Comparison of ENCODE assay signal across 15 cellular contexts in genomic region chr4:143344011-143344410, GRCh38. TPM values are rescaled to one million over a fixed set of nuclear protein-coding genes. Genes with fewer than 3 reads are reported as not detected.
DNase-seq lines count a peak whose midpoint lies in the region; ATAC-seq and TF ChIP-seq lines count a peak whose summit lies in the region.
"Had no signal": no experiment of that assay in that cellular context is flagged by ENCODE, and none has a peak within 500 bp of the region (broad histone marks: within the 10 kb centered on the region; RNA-seq: fewer than 3 reads in every experiment).

No MANE protein-coding gene starts in this region.

- H3K9me2 ChIP-seq in PC-9 (ENCODE audit: insufficient read depth): no peaks in the 10 kb centered on the region

- no peak overlapping the region for H2AFZ ChIP-seq in PC-9

- peaks cover 40% of the 10 kb centered on the region for H3K79me2 ChIP-seq in PC-9 (ENCODE audit: low read depth)

- intact Hi-C loops in PC-9 (cut with micrococcal nuclease; ENCODE audit: unreplicated experiment): no loop called here

- no peak overlapping the region for H3K27ac ChIP-seq in brain microvascular endothelial cell
- no peak overlapping the region for H3K27ac ChIP-seq in PC-9
- H3K27ac ChIP-seq: prostate gland, SK-N-MC had no signal

- H3K4me1 ChIP-seq in PC-9 (replicated peaks; ENCODE audit: insufficient read depth): peaks cover 25% of the 10 kb centered on the region
- H3K4me1 ChIP-seq: prostate gland had no signal

- H4K20me1 ChIP-seq in PC-9 (ENCODE audit: insufficient read depth): no peaks in the 10 kb centered on the region

- H3K9me3 ChIP-seq in PC-9 (ENCODE audit: insufficient read depth, low read depth): no peaks in the 10 kb centered on the region
- H3K9me3 ChIP-seq: prostate gland had no signal

- H3F3A ChIP-seq in PC-9 (ENCODE audit: insufficient read depth, low read depth): peaks cover 8% of the 10 kb centered on the region

- DNase-seq in COLO829 (ENCODE audit: low spot score) (peak; percentile 86), brain microvascular endothelial cell (no peak), hippocampal formation (lab: John Stamatoyannopoulos, UW) (peak; percentile 18 to 79), putamen (ENCODE audit: low spot score) (peak; percentile 71), NCI-H1048 (lab: John Stamatoyannopoulos, UW) (no peak), PC-9 (no peak)
- no peak for DNase-seq in stimulated activated naive CD4-positive, alpha-beta T cell treated with Interleukin-2 at 50 U/mL for 16 hours (lab: John Stamatoyannopoulos, UW)
- DNase-seq: activated CD4-positive, alpha-beta T cell treated with anti-CD3 and anti-CD28 coated beads, Interleukin-2, amount 50 U/mL, for 4 hours; activated T-cell treated with anti-CD3 and anti-CD28 coated beads, Interleukin-2, amount 50 U/mL, for 72 hours; COR-L47; NCI-H2171 treated with DMSO at 0.1 percent for 48 hours; stimulated activated CD8-positive, alpha-beta memory T cell treated with anti-CD3 and anti-CD28 coated beads, Interleukin-4, amount 100 ng/mL, for 48 hours had no signal

- H3K36me3 ChIP-seq in brain microvascular endothelial cell (replicated peaks) (no peaks in the 10 kb centered on the region), PC-9 (ENCODE audit: low read depth) (no peaks in the 10 kb centered on the region)
- H3K36me3 ChIP-seq: prostate gland had no signal

- POLR2A ChIA-PET in PC-9 (lab: Charles Lee; ENCODE audit: unreplicated experiment): no interaction called here

- in situ Hi-C loops in brain microvascular endothelial cell (cut with HindIII; ENCODE audit: low pct_ligation_motif_present, low sequenced_read_pairs): no loop called here

- H3K4me2 ChIP-seq in PC-9: no peak overlapping the region

- H3K4me3 ChIP-seq in brain microvascular endothelial cell (ENCODE audit: low read depth, low read length) (peak overlapping the region; percentile 31), PC-9 (no peak overlapping the region)
- H3K4me3 ChIP-seq: prostate gland, SK-N-MC had no signal

- no peak for ATAC-seq in HG02798 (IDR thresholded peaks at IDR 0.05; ENCODE audit: poor library complexity, unreplicated experiment)
- ATAC-seq: activated T-cell treated with anti-CD3 and anti-CD28 coated beads, Interleukin-2, amount 50 U/mL, for 72 hours had no signal

- no TSS peak for BruUV-seq in PC-9 (replicated peaks; lab: Mats Ljungman, UMichigan)

- CTCF ChIA-PET in PC-9 (lab: Charles Lee): no interaction called here

- TF ChIP-seq CTCF in brain microvascular endothelial cell (IDR thresholded peaks at IDR 0.05; ENCODE audit: low read depth, low read length, missing control alignments): no peak
- TF ChIP-seq CTCF in PC-9 (conservative IDR thresholded peaks at IDR 0.05): no peak

- no peaks in the 10 kb centered on the region for H3K27me3 ChIP-seq in brain microvascular endothelial cell (replicated peaks)
- no peaks in the 10 kb centered on the region for H3K27me3 ChIP-seq in PC-9 (ENCODE audit: insufficient read depth, low read depth)

RNA-seq across cellular contexts. Expression of gene GAB1, which starts 7.3 kb away (rescaled TPM):
- 27.4 and 29.4 TPM in 2 replicates for total RNA-seq in PC-9 (2021)

Comparison
In these comparisons a context has a peak if more than half of its experiments do, and no peak if none do; other contexts are left out.
1. DNase-seq: peak in COLO829 (single experiment), hippocampal formation (2 of 2) and putamen (single experiment); none in brain microvascular endothelial cell (single experiment), NCI-H1048 (single experiment), stimulated activated naive CD4-positive, alpha-beta T cell treated with Interleukin-2 at 50 U/mL for 16 hours (single experiment) and PC-9 (0 of 2).